8 cellular contexts compared by ENCODE assay signal in the genomic region with DNA sequence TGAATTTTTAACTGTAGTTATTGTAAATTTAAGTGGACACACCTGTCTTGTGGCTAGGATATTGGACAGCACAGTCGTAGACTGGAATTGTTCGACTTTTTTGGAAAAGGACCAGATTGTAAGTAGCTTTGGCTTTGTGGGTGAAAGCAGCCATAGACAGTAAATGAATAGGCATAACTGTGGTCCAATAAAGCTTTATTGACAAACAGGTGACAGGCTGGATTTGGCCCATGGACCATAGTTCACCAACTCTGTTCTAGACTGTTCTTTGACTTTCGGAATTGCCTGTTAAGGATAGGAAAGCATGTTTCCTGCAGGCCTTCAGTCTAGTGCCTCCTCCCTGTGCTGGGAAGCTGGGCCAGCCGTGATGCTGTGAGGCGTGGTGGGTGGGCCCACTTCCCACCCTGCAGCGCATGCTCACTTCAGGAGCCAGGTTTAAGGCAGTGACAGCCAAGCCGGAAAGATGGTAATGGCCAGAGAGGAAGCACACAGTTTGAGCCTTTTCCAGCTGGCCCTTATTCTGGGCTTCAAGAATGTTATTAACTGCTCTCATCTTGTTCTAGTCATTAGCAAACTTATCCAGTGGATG. TPM values are rescaled to one million over a fixed set of nuclear protein-coding genes. Genes with fewer than 3 reads are reported as not detected.
DNase-seq lines count a peak whose midpoint lies in the region; ATAC-seq and TF ChIP-seq lines count a peak whose summit lies in the region.

No MANE protein-coding gene starts in this region.

- no peak for ATAC-seq in activated CD8-positive, alpha-beta T cell treated with anti-CD3 and anti-CD28 coated beads for 36 hours
- ATAC-seq in left cardiac atrium (peak in 1 of 2 donors; percentile 45), GM21367 (IDR thresholded peaks at IDR 0.05; ENCODE audit: unreplicated experiment) (no peak), SK-N-SH treated with all-trans-retinoic acid at 6 μM for 48 hours (no peak)

- H3K4me3 ChIP-seq in skin epidermis = no peak overlapping the region

- intact Hi-C loops in activated CD8-positive, alpha-beta T cell treated with anti-CD3 and anti-CD28 coated beads for 36 hours (cut with micrococcal nuclease) = loop anchor here (5.0 kb wide), 1 partner anchor 46 kb away; no protein-coding TSS in a partner anchor
- intact Hi-C loops in left cardiac atrium (cut with DNase I) = no loop called here

- peak overlapping the region; percentile 52 for H3K27ac Mint-ChIP-seq in HFFc6
- H3K27ac Mint-ChIP-seq in activated CD8-positive, alpha-beta T cell treated with anti-CD3 and anti-CD28 coated beads for 36 hours = peak overlapping the region; percentile 96

- no peaks in the 10 kb centered on the region for H3K9me3 Mint-ChIP-seq in HFFc6
- H3K9me3 Mint-ChIP-seq in activated CD8-positive, alpha-beta T cell treated with anti-CD3 and anti-CD28 coated beads for 36 hours = no peaks in the 10 kb centered on the region

- CTCF ChIA-PET in activated CD8-positive, alpha-beta T cell treated with anti-CD3 and anti-CD28 coated beads for 36 hours (lab: Charles Lee) = interaction anchor here (0.8 to 5.8 kb wide), 11 partner anchors 8 to 106 kb away, joined by 3 to 42 read pairs (median 4); no protein-coding TSS in a partner anchor

- POLR2A ChIA-PET in activated CD8-positive, alpha-beta T cell treated with anti-CD3 and anti-CD28 coated beads for 36 hours (lab: Charles Lee) = interaction anchor here (0.5 to 10.3 kb wide), 12 partner anchors 7 to 107 kb away, joined by 3 to 225 read pairs (median 6); no protein-coding TSS in a partner anchor

- H3K4me1 Mint-ChIP-seq in HFFc6 (ENCODE audit: low read depth) = peaks cover 71% of the 10 kb centered on the region
- H3K4me1 Mint-ChIP-seq in activated CD8-positive, alpha-beta T cell treated with anti-CD3 and anti-CD28 coated beads for 36 hours (ENCODE audit: low read depth) = peaks cover 62% of the 10 kb centered on the region

- H3K27me3 Mint-ChIP-seq in HFFc6 (ENCODE audit: insufficient read depth) = no peaks in the 10 kb centered on the region
- H3K27me3 Mint-ChIP-seq in activated CD8-positive, alpha-beta T cell treated with anti-CD3 and anti-CD28 coated beads for 36 hours = no peaks in the 10 kb centered on the region

- peaks cover 8% of the 10 kb centered on the region; the same call in 1 of the 2 replicates for H3K36me3 Mint-ChIP-seq in HFFc6 (ENCODE audit: low read depth)
- peaks cover 53% of the 10 kb centered on the region for H3K36me3 Mint-ChIP-seq in activated CD8-positive, alpha-beta T cell treated with anti-CD3 and anti-CD28 coated beads for 36 hours (ENCODE audit: low read depth)

- TF ChIP-seq CTCF in HFFc6 (IDR thresholded peaks at IDR 0.05) = no peak
- no peak for TF ChIP-seq CTCF in activated CD8-positive, alpha-beta T cell treated with anti-CD3 and anti-CD28 coated beads for 36 hours (IDR thresholded peaks at IDR 0.05)

- H3K27ac ChIP-seq in skin epidermis = peak overlapping the region in 15 of 21 experiments; percentile 30 to 99 (median 94)

- DNase-seq in HFFc6 (no peak), left cardiac atrium (peak; percentile 73), SHP77 treated with DMSO at 0.1 percent for 48 hours (lab: John Stamatoyannopoulos, UW) (no peak), H4 (ENCODE audit: low spot score) (no peak)
- DNase-seq in activated CD8-positive, alpha-beta T cell treated with anti-CD3 and anti-CD28 coated beads for 36 hours = no peak

- H3K4me3 Mint-ChIP-seq in HFFc6 = no peak overlapping the region
- peak overlapping the region; percentile 79 for H3K4me3 Mint-ChIP-seq in activated CD8-positive, alpha-beta T cell treated with anti-CD3 and anti-CD28 coated beads for 36 hours

TF ChIP-seq in SK-N-SH treated with all-trans-retinoic acid at 6 μM for 48 hours, 23 proteins besides CTCF, POLR2A, EP300 and RAD21 (continues in another document):
- TF ChIP-seq PPARA (CRISPR knock-in tag; IDR thresholded peaks at IDR 0.05; ENCODE audit: borderline replicate concordance) = no peak
- TF ChIP-seq TSHZ2 (CRISPR knock-in tag; IDR thresholded peaks at IDR 0.05) = no peak
- no peak for TF ChIP-seq TOX (CRISPR knock-in tag; IDR thresholded peaks at IDR 0.05; ENCODE audit: borderline replicate concordance)
- no peak for TF ChIP-seq ISL1 (CRISPR knock-in tag; IDR thresholded peaks at IDR 0.05)
- no peak for TF ChIP-seq ESRRG (CRISPR knock-in tag; IDR thresholded peaks at IDR 0.05)
- no peak for TF ChIP-seq BACH2 (CRISPR knock-in tag; IDR thresholded peaks at IDR 0.05; ENCODE audit: borderline replicate concordance)
- no peak for TF ChIP-seq ZFP30 (CRISPR knock-in tag; IDR thresholded peaks at IDR 0.05)
- TF ChIP-seq ZFP3 (CRISPR knock-in tag; IDR thresholded peaks at IDR 0.05) = no peak
- no peak for TF ChIP-seq ZNF70 (CRISPR knock-in tag; IDR thresholded peaks at IDR 0.05)
- no peak for TF ChIP-seq SNAI2 (CRISPR knock-in tag; IDR thresholded peaks at IDR 0.05)
- no peak for TF ChIP-seq TCF4 (CRISPR knock-in tag; IDR thresholded peaks at IDR 0.05; ENCODE audit: borderline replicate concordance)
- TF ChIP-seq, protein P1, sequence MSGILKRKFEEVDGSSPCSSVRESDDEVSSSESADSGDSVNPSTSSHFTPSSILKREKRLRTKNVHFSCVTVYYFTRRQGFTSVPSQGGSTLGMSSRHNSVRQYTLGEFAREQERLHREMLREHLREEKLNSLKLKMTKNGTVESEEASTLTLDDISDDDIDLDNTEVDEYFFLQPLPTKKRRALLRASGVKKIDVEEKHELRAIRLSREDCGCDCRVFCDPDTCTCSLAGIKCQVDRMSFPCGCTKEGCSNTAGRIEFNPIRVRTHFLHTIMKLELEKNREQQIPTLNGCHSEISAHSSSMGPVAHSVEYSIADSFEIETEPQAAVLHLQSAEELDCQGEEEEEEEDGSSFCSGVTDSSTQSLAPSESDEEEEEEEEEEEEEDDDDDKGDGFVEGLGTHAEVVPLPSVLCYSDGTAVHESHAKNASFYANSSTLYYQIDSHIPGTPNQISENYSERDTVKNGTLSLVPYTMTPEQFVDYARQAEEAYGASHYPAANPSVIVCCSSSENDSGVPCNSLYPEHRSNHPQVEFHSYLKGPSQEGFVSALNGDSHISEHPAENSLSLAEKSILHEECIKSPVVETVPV (CRISPR knock-in tag; IDR thresholded peaks at IDR 0.05) = no peak
- no peak for TF ChIP-seq ZNF565 (CRISPR knock-in tag; conservative IDR thresholded peaks at IDR 0.05; ENCODE audit: low read depth)
- TF ChIP-seq OSR1 (CRISPR knock-in tag; IDR thresholded peaks at IDR 0.05) = no peak
- no peak for TF ChIP-seq ZC3H10 (CRISPR knock-in tag; IDR thresholded peaks at IDR 0.05)
- TF ChIP-seq, protein P2, sequence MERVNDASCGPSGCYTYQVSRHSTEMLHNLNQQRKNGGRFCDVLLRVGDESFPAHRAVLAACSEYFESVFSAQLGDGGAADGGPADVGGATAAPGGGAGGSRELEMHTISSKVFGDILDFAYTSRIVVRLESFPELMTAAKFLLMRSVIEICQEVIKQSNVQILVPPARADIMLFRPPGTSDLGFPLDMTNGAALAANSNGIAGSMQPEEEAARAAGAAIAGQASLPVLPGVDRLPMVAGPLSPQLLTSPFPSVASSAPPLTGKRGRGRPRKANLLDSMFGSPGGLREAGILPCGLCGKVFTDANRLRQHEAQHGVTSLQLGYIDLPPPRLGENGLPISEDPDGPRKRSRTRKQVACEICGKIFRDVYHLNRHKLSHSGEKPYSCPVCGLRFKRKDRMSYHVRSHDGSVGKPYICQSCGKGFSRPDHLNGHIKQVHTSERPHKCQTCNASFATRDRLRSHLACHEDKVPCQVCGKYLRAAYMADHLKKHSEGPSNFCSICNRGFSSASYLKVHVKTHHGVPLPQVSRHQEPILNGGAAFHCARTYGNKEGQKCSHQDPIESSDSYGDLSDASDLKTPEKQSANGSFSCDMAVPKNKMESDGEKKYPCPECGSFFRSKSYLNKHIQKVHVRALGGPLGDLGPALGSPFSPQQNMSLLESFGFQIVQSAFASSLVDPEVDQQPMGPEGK (CRISPR knock-in tag; IDR thresholded peaks at IDR 0.05; ENCODE audit: borderline replicate concordance) = no peak
- TF ChIP-seq, protein P3, sequence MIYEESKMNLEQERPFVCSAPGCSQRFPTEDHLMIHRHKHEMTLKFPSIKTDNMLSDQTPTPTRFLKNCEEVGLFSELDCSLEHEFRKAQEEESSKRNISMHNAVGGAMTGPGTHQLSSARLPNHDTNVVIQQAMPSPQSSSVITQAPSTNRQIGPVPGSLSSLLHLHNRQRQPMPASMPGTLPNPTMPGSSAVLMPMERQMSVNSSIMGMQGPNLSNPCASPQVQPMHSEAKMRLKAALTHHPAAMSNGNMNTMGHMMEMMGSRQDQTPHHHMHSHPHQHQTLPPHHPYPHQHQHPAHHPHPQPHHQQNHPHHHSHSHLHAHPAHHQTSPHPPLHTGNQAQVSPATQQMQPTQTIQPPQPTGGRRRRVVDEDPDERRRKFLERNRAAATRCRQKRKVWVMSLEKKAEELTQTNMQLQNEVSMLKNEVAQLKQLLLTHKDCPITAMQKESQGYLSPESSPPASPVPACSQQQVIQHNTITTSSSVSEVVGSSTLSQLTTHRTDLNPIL (CRISPR knock-in tag; IDR thresholded peaks at IDR 0.05; ENCODE audit: low read depth) = no peak

RNA-seq across cellular contexts. Expression of gene PPP2R5C, which starts 51.8 kb away (rescaled TPM):
- total RNA-seq in HFFc6 (2021; fragmentation: NEBNext Ultra II Directional; extraction: Animal tissue kit (Norgen Biotek cat#: 25700)) = 100 to 1,000 TPM; 108 to 128 (median 122) TPM
- total RNA-seq in activated CD8-positive, alpha-beta T cell treated with anti-CD3 and anti-CD28 coated beads for 36 hours = 100 to 1,000 TPM; 238 to 242 TPM
- 100 to 1,000 TPM; 126 to 142 TPM for total RNA-seq in left cardiac atrium
- total RNA-seq in H4 (2014; rRNA removed; shearing (Covaris generic)) = 70.7 and 101 TPM in 2 replicates
